ENCODE assay signal across 9 cellular contexts in genomic region chr3:88148651-88149050, GRCh38. TPM values are rescaled to one million over a fixed set of nuclear protein-coding genes. Genes with fewer than 3 reads are reported as not detected.
DNase-seq lines count a peak whose midpoint lies in the region; ATAC-seq, FAIRE-seq and TF ChIP-seq lines count a peak whose summit lies in the region.
"Had no signal": no experiment of that assay in that cellular context is flagged by ENCODE, and none has a peak within 500 bp of the region (broad histone marks: within the 10 kb centered on the region; RNA-seq: fewer than 3 reads in every experiment).

No MANE protein-coding gene starts in this region.

- H3K9me3 ChIP-seq in heart left ventricle: no peaks in the 10 kb centered on the region
- no peaks in the 10 kb centered on the region for H3K9me3 ChIP-seq in mucosa of stomach (ENCODE audit: control insufficient read depth, low read length)

- FAIRE-seq in frontal cortex (lab: Jason Lieb, UNC): no peak
- FAIRE-seq: G401.6 had no signal

- DNase-seq in heart left ventricle (peak in 1 of 5 donors; percentile 47), left cardiac atrium (no peak), cardiac fibroblast (ENCODE audit: low read depth in 2 of 2) (no peak), NCI-H2196 treated with DMSO at 0.1 percent for 48 hours (lab: John Stamatoyannopoulos, UW; ENCODE audit: unreplicated experiment) (no peak), NCI-H187 (lab: John Stamatoyannopoulos, UW) (no peak), frontal cortex (ENCODE audit: low spot score in 2 of 2) (no peak)
- DNase-seq in NK-92 treated with Interleukin-12 subunit alpha and Interleukin-12 subunit beta, amount 100 ng/mL, for 24 hours (lab: John Stamatoyannopoulos, UW): no peak

- H3K4me3 ChIP-seq in heart left ventricle (peak overlapping the region in 11 of 12 donors; percentile 66 to 95 (median 88)), cardiac fibroblast (replicated peaks in 1 of 2; ENCODE audit: low read depth in 2 of 2, low read length in 2 of 2) (peak overlapping the region; percentile 98), mucosa of stomach (ENCODE audit: low read length) (peak overlapping the region; percentile 94)

- TF ChIP-seq CTCF in heart left ventricle (IDR thresholded peaks at IDR 0.05) (no peak), cardiac fibroblast (IDR thresholded peaks at IDR 0.05; ENCODE audit: low read depth, low read length) (no peak)

- peak overlapping the region in 3 of 12 donors; percentile 89 to 98 (median 95) for H3K27ac ChIP-seq in heart left ventricle

- H3K36me3 ChIP-seq in heart left ventricle (peaks cover 0 to 12% (median 6%) of the 10 kb centered on the region in 9 donors), mucosa of stomach (ENCODE audit: control insufficient read depth, insufficient read depth, low read length) (no peaks in the 10 kb centered on the region)

- H3K27me3 ChIP-seq in heart left ventricle (no peaks in the 10 kb centered on the region), mucosa of stomach (ENCODE audit: control insufficient read depth, insufficient read depth, low read length) (no peaks in the 10 kb centered on the region)

- intact Hi-C loops in heart left ventricle (cut with DNase I): loop anchor here in 4 of 10 donors (2.0 to 10.0 kb wide), 3 partner anchors 90 to 94 kb away; partner anchors contain the start of genes CGGBP1 (in 4 of the 4) and ZNF654 (in 4 of the 4)
- intact Hi-C loops in left cardiac atrium (cut with DNase I): no loop called here

- peaks cover 2 to 35% (median 18%) of the 10 kb centered on the region in 12 donors for H3K4me1 ChIP-seq in heart left ventricle
- peaks cover 12% of the 10 kb centered on the region for H3K4me1 ChIP-seq in mucosa of stomach (ENCODE audit: control insufficient read depth, insufficient read depth, low read length)

- ATAC-seq in heart left ventricle (no peak), left cardiac atrium (no peak)

- 65 to 86% (median 75%) methylated on average over 17 of the region's 17 CpGs for WGBS in heart left ventricle, 4 donors

- peak overlapping the region; percentile 10 for H3K9ac ChIP-seq in mucosa of stomach (ENCODE audit: low read length)

- no peak for TF ChIP-seq POLR2A in heart left ventricle (IDR thresholded peaks at IDR 0.05)

RNA-seq across cellular contexts. Expression of gene C3orf38, which starts 1.1 kb away (rescaled TPM):
- total RNA-seq in heart left ventricle (10 to 100 TPM in 8 of 9 donors, 1 to 10 TPM in 1; 8.6 to 21.5 (median 12.9) TPM), left cardiac atrium (10 to 100 TPM; 14.6 to 15.8 TPM), frontal cortex (67.3 TPM)
- polyA plus RNA-seq in heart left ventricle: 1 to 10 TPM; 4.3 to 7.7 TPM
